Comparison of ENCODE assay signal across 1 cellular context in genomic region chr11:121466063-121466794, GRCh38.
TF ChIP-seq lines count a peak whose summit lies in the region.

No MANE protein-coding gene starts in this region.

TF ChIP-seq in HCT116, 20 proteins besides CTCF, POLR2A, EP300 and RAD21 (continued from another document):
- TF ChIP-seq YY1 (IDR thresholded peaks at IDR 0.05; ENCODE audit: extremely low read depth, insufficient replicate concordance, low read depth, low read length) = peak; percentile 41
- no peak for TF ChIP-seq EZH2 (IDR thresholded peaks at IDR 0.05)
- TF ChIP-seq EGR1 (IDR thresholded peaks at IDR 0.05; ENCODE audit: low read depth) = no peak
- TF ChIP-seq CEBPB (IDR thresholded peaks at IDR 0.05; ENCODE audit: low read depth) = no peak
- no peak for TF ChIP-seq SRF (IDR thresholded peaks at IDR 0.05; ENCODE audit: low read depth)
- peak; percentile 63; the same call in 1 of the 2 replicates for TF ChIP-seq SIN3A (IDR thresholded peaks at IDR 0.05; ENCODE audit: low read depth)
- peak; percentile 93 for TF ChIP-seq JUND (IDR thresholded peaks at IDR 0.05)
